In the genomic region with DNA sequence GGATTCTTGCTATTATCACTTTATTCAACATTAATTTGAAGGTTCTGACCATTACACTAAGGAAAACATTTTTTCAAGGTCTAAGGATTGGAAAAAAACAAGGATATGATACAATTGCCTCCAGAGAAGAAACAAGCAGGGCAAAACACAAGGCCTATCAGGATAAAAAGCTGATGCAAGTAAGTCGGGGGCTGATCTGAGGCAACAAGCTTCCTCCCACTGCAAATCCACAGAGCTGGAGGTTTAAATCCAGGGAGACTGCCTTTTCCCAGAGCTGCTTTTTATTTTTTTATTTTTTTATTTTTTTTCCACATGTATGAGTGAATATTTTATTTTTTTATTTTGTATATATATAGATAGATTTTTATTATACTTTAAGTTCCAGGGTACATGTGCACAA, we compare ENCODE assay signal across 25 cellular contexts. TPM values are rescaled to one million over a fixed set of nuclear protein-coding genes. Genes with fewer than 3 reads are reported as not detected.
"Had no signal": no experiment of that assay in that cellular context is flagged by ENCODE, and none has a peak within 500 bp of the region (broad histone marks: within the 10 kb centered on the region; RNA-seq: fewer than 3 reads in every experiment).

No MANE protein-coding gene starts in this region.

- H3K4me1 Mint-ChIP-seq: naive thymus-derived CD4-positive, alpha-beta T cell; stimulated activated naive CD8-positive, alpha-beta T cell treated with anti-CD3 and anti-CD28 coated beads, Interleukin-15, amount 100 ng/mL, for 72 hours had no signal

- H3K4me1 ChIP-seq: left lung, prostate gland, sigmoid colon, suprapubic skin, vagina had no signal

- H3K27ac Mint-ChIP-seq: effector memory CD8-positive, alpha-beta T cell; neural progenitor cell; stimulated activated naive B cell treated with anti-CD40 and anti-IgM and Interleukin-4, amounts not matched to agents 10 μg/mL and 1 μg/mL and 100 μg/mL, for 72 hours had no signal

- H3K9me3 ChIP-seq: left lung, prostate gland, right atrium auricular region, sigmoid colon, spleen, suprapubic skin, thyroid gland, vagina had no signal

- H3K4me3 ChIP-seq: left lung, neural progenitor cell, prostate gland, right atrium auricular region, sigmoid colon, spleen, suprapubic skin, thyroid gland, vagina had no signal

- H3K36me3 Mint-ChIP-seq: neural progenitor cell; stimulated activated naive B cell treated with anti-CD40 and anti-IgM and Interleukin-4, amounts not matched to agents 10 μg/mL and 1 μg/mL and 100 μg/mL, for 72 hours had no signal

- DNase-seq: cortex of kidney; effector memory CD8-positive, alpha-beta T cell; left cardiac atrium; left lung; mesenchymal stem cell; midbrain; naive thymus-derived CD4-positive, alpha-beta T cell; spleen; stimulated activated CD4-positive, alpha-beta T cell treated with anti-CD3 and anti-CD28 coated beads, Interleukin-2, amount 100 ng/mL, for 48 hours; stimulated activated naive B cell treated with anti-CD40 and anti-IgM and Interleukin-4, amounts not matched to agents 10 μg/mL and 1 μg/mL and 100 μg/mL, for 72 hours; stimulated activated naive CD8-positive, alpha-beta T cell treated with anti-CD3 and anti-CD28 coated beads, Interleukin-15, amount 100 ng/mL, for 72 hours; thyroid gland; trophoblast cell had no signal

- ATAC-seq: effector memory CD8-positive, alpha-beta T cell; left cardiac atrium; left lung; naive thymus-derived CD4-positive, alpha-beta T cell; stimulated activated naive B cell treated with anti-CD40 and anti-IgM and Interleukin-4, amounts not matched to agents 10 μg/mL and 1 μg/mL and 100 μg/mL, for 72 hours; stimulated activated naive CD8-positive, alpha-beta T cell treated with anti-CD3 and anti-CD28 coated beads, Interleukin-15, amount 100 ng/mL, for 72 hours had no signal

- H3K36me3 ChIP-seq: left lung, neural progenitor cell, prostate gland, right atrium auricular region, sigmoid colon, spleen, suprapubic skin, thyroid gland, vagina had no signal

- H3K9me3 Mint-ChIP-seq: effector memory CD8-positive, alpha-beta T cell; nephron; stimulated activated naive B cell treated with anti-CD40 and anti-IgM and Interleukin-4, amounts not matched to agents 10 μg/mL and 1 μg/mL and 100 μg/mL, for 72 hours; stimulated activated naive CD8-positive, alpha-beta T cell treated with anti-CD3 and anti-CD28 coated beads, Interleukin-15, amount 100 ng/mL, for 72 hours had no signal

- H3K27ac ChIP-seq: left lung, neural progenitor cell, prostate gland, right atrium auricular region, sigmoid colon, suprapubic skin, thyroid gland, vagina had no signal

- H3K4me3 Mint-ChIP-seq: effector memory CD8-positive, alpha-beta T cell; naive thymus-derived CD4-positive, alpha-beta T cell; nephron; neural progenitor cell; stimulated activated naive B cell treated with anti-CD40 and anti-IgM and Interleukin-4, amounts not matched to agents 10 μg/mL and 1 μg/mL and 100 μg/mL, for 72 hours; stimulated activated naive CD8-positive, alpha-beta T cell treated with anti-CD3 and anti-CD28 coated beads, Interleukin-15, amount 100 ng/mL, for 72 hours had no signal

- H3K27me3 ChIP-seq: left lung, neural progenitor cell, right atrium auricular region, sigmoid colon, spleen, suprapubic skin, thyroid gland, vagina had no signal

- H3K27me3 Mint-ChIP-seq: stimulated activated naive B cell treated with anti-CD40 and anti-IgM and Interleukin-4, amounts not matched to agents 10 μg/mL and 1 μg/mL and 100 μg/mL, for 72 hours had no signal

- H3K9ac ChIP-seq: neural progenitor cell had no signal

RNA-seq across cellular contexts. Expression of a gene that starts 19.4 kb away (rescaled TPM):
- total RNA-seq: frontal cortex, right atrium auricular region, skeletal muscle tissue had no signal
- polyA plus RNA-seq: naive thymus-derived CD4-positive, alpha-beta T cell had no signal

RNA-seq across cellular contexts. Expression of a gene that starts 27.9 kb away (rescaled TPM):
- total RNA-seq: naive thymus-derived CD4-positive, alpha-beta T cell had no signal
- polyA plus RNA-seq: naive thymus-derived CD4-positive, alpha-beta T cell had no signal

RNA-seq across cellular contexts. Expression of a gene that starts 31.1 kb away (rescaled TPM):
- total RNA-seq: fibroblast of villous mesenchyme; frontal cortex; glomerular endothelial cell; naive thymus-derived CD4-positive, alpha-beta T cell; skeletal muscle tissue had no signal
- polyA plus RNA-seq: naive thymus-derived CD4-positive, alpha-beta T cell had no signal

RNA-seq across cellular contexts. Expression of a gene that starts 36.0 kb away (rescaled TPM):
- total RNA-seq: frontal cortex; mucosa of gallbladder; naive thymus-derived CD4-positive, alpha-beta T cell; skeletal muscle tissue had no signal
- polyA plus RNA-seq: naive thymus-derived CD4-positive, alpha-beta T cell had no signal
